9 cellular contexts compared by ENCODE assay signal in genomic region chr17:4566785-4567184, GRCh38. TPM values are rescaled to one million over a fixed set of nuclear protein-coding genes. Genes with fewer than 3 reads are reported as not detected.
DNase-seq lines count a peak whose midpoint lies in the region; ATAC-seq and TF ChIP-seq lines count a peak whose summit lies in the region.
"Had no signal": no experiment of that assay in that cellular context is flagged by ENCODE, and none has a peak within 500 bp of the region (broad histone marks: within the 10 kb centered on the region; RNA-seq: fewer than 3 reads in every experiment).

No MANE protein-coding gene starts in this region.

- H3K27ac ChIP-seq in DOHH2 (ENCODE audit: low read depth, low read length) (no peak overlapping the region), Karpas-422 (ENCODE audit: low read length) (no peak overlapping the region), Panc1 (ENCODE audit: low read length) (no peak overlapping the region), iPS DF 6.9 (ENCODE audit: low read length) (no peak overlapping the region)
- H3K27ac ChIP-seq: skin epidermis had no signal

- H3K9me2 ChIP-seq in DOHH2 (replicated peaks; ENCODE audit: control insufficient read depth, low read length): no peaks in the 10 kb centered on the region
- no peaks in the 10 kb centered on the region for H3K9me2 ChIP-seq in Karpas-422 (replicated peaks; ENCODE audit: insufficient read depth, low read length)

- no peak overlapping the region for H2AFZ ChIP-seq in Karpas-422 (ENCODE audit: low read length)

- intact Hi-C loops in Panc1 (cut with micrococcal nuclease; ENCODE audit: unreplicated experiment): loop anchor here (1.0 kb wide), 1 partner anchor 60 kb away; no protein-coding TSS in a partner anchor

- no peak overlapping the region for H3K9ac ChIP-seq in Karpas-422 (ENCODE audit: low read length)

- POLR2A ChIA-PET in Panc1 (lab: Charles Lee): no interaction called here

- H3K79me2 ChIP-seq in DOHH2 (ENCODE audit: control insufficient read depth, low read length): no peaks in the 10 kb centered on the region
- no peaks in the 10 kb centered on the region for H3K79me2 ChIP-seq in Karpas-422 (ENCODE audit: low read length)

- CTCF ChIA-PET in Panc1 (lab: Charles Lee): interaction anchor here (0.6 to 2.3 kb wide), 4 partner anchors 13 to 66 kb away, joined by 3 to 25 read pairs (median 8); no protein-coding TSS in a partner anchor

- 0 out of 2 replicates have a peak, but pooled peaks cover 3% of the 10 kb centered on the region for H3F3A ChIP-seq in DOHH2 (ENCODE audit: control insufficient read depth, insufficient read depth)

- H4K20me1 ChIP-seq in DOHH2 (ENCODE audit: control insufficient read depth, insufficient read depth, low read depth, low read length) (no peaks in the 10 kb centered on the region), Karpas-422 (ENCODE audit: insufficient read depth, low read depth, low read length) (no peaks in the 10 kb centered on the region)

- peak; percentile 82 for TF ChIP-seq CTCF in DOHH2 (IDR thresholded peaks at IDR 0.05; ENCODE audit: low read depth, low read length, poor library complexity, severe bottlenecking)
- peak; percentile 87 for TF ChIP-seq CTCF in Panc1 (IDR thresholded peaks at IDR 0.05)
- peak; percentile 85 for TF ChIP-seq CTCF in astrocyte of the cerebellum (IDR thresholded peaks at IDR 0.05; ENCODE audit: low read depth, low read length, missing control alignments)

- in situ Hi-C loops in Panc1 (cut with HindIII; ENCODE audit: low pct_unique_long_range_greater_than_20kb, low sequenced_read_pairs): no loop called here
- in situ Hi-C loops in astrocyte of the cerebellum (cut with HindIII; ENCODE audit: low sequenced_read_pairs): no loop called here

- BruUV-seq in Panc1 (replicated peaks; lab: Mats Ljungman, UMichigan): no TSS peak

- H3K4me3 ChIP-seq in DOHH2 (ENCODE audit: low read length) (no peak overlapping the region), Karpas-422 (ENCODE audit: low read length) (no peak overlapping the region), Panc1 (ENCODE audit: low read depth in 2 of 2, low read length in 2 of 2) (no peak overlapping the region), astrocyte of the cerebellum (ENCODE audit: low read depth, low read length) (no peak overlapping the region), iPS DF 6.9 (ENCODE audit: low read length) (no peak overlapping the region)
- H3K4me3 ChIP-seq: skin epidermis had no signal

- peak; percentile 86 for DNase-seq in Karpas-422
- DNase-seq in Panc1 (ENCODE audit: low read depth, low spot score): peak; percentile 32
- DNase-seq in astrocyte of the cerebellum (ENCODE audit: low read depth): peak; percentile 24
- DNase-seq in iPS DF 6.9 (ENCODE audit: low read depth, low spot score): peak; percentile 90
- peak; percentile 37 for DNase-seq in stimulated activated CD4-positive, alpha-beta T cell treated with anti-CD3 and anti-CD28 coated beads, Interleukin-1b, Interleukin-23, amount 100 ng/mL, for 48 hours

- WGBS in iPS DF 6.9 (ENCODE audit: insufficient coverage, insufficient read length): no CpG with 5 or more reads among the region's 5 CpGs

- no peaks in the 10 kb centered on the region for H3K36me3 ChIP-seq in DOHH2 (ENCODE audit: control insufficient read depth, low read length)
- H3K36me3 ChIP-seq in Karpas-422 (ENCODE audit: insufficient read depth, low read length): no peaks in the 10 kb centered on the region
- H3K36me3 ChIP-seq in Panc1 (ENCODE audit: control insufficient read depth, insufficient read depth, low read length): no peaks in the 10 kb centered on the region
- no peaks in the 10 kb centered on the region for H3K36me3 ChIP-seq in iPS DF 6.9 (ENCODE audit: control insufficient read depth, insufficient read depth, low read length)

- H3K27me3 ChIP-seq in DOHH2 (ENCODE audit: control insufficient read depth, low read length) (peaks cover 21% of the 10 kb centered on the region), Karpas-422 (ENCODE audit: low read length) (no peaks in the 10 kb centered on the region), Panc1 (ENCODE audit: control insufficient read depth, insufficient read depth, low read length) (no peaks in the 10 kb centered on the region), iPS DF 6.9 (ENCODE audit: control insufficient read depth, insufficient read depth, low read length) (no peaks in the 10 kb centered on the region)

- no peaks in the 10 kb centered on the region for H3K9me3 ChIP-seq in DOHH2 (ENCODE audit: control insufficient read depth, insufficient read depth, low read length)
- no peaks in the 10 kb centered on the region for H3K9me3 ChIP-seq in Karpas-422 (ENCODE audit: low read length)
- no peaks in the 10 kb centered on the region for H3K9me3 ChIP-seq in Panc1 (ENCODE audit: control insufficient read depth, insufficient read depth, low read depth, low read length)
- H3K9me3 ChIP-seq in iPS DF 6.9 (ENCODE audit: control insufficient read depth, insufficient read depth, low read length): no peaks in the 10 kb centered on the region

- ATAC-seq in Panc1 (peak; percentile 91), GM21619 (IDR thresholded peaks at IDR 0.05; ENCODE audit: unreplicated experiment) (no peak), HG03442 (IDR thresholded peaks at IDR 0.05; ENCODE audit: unreplicated experiment) (no peak)

- H3K4me2 ChIP-seq in DOHH2 (ENCODE audit: low read length) (no peak overlapping the region), Karpas-422 (ENCODE audit: low read depth, low read length, poor library complexity, severe bottlenecking) (no peak overlapping the region)

- H3K4me1 ChIP-seq in DOHH2 (ENCODE audit: control insufficient read depth, low read length) (peaks cover 19% of the 10 kb centered on the region), Karpas-422 (ENCODE audit: low read length) (peaks cover 12% of the 10 kb centered on the region), Panc1 (ENCODE audit: control insufficient read depth, insufficient read depth, low read length) (no peaks in the 10 kb centered on the region), iPS DF 6.9 (ENCODE audit: control insufficient read depth, insufficient read depth, low read length) (no peaks in the 10 kb centered on the region)

RNA-seq across cellular contexts. Expression of gene GGT6, which starts 6.4 kb away (rescaled TPM):
- not detected in 2 replicates for total RNA-seq in Karpas-422 (2014; rRNA removed; shearing (Covaris generic); ENCODE audit: low replicate concordance)
- not detected for total RNA-seq in Panc1 (2021; ENCODE audit: unreplicated experiment)
- not detected for polyA plus RNA-seq in Panc1 (2012; ENCODE audit: insufficient read length)

RNA-seq across cellular contexts. Expression of gene MYBBP1A, which starts 11.6 kb away (rescaled TPM):
- 48.2 and 76.6 TPM in 2 replicates for total RNA-seq in Karpas-422 (2014; rRNA removed; shearing (Covaris generic); ENCODE audit: low replicate concordance)
- 95.6 TPM for total RNA-seq in Panc1 (2021; ENCODE audit: unreplicated experiment)
- 123 TPM for polyA plus RNA-seq in Panc1 (2012; ENCODE audit: insufficient read length)

RNA-seq across cellular contexts. Expression of gene SMTNL2, which starts 17.5 kb away (rescaled TPM):
- 0.45 TPM in 1 of 2 replicates, not detected in the other for total RNA-seq in Karpas-422 (2014; rRNA removed; shearing (Covaris generic); ENCODE audit: low replicate concordance)
- total RNA-seq in Panc1 (2021; ENCODE audit: unreplicated experiment): not detected
- not detected for polyA plus RNA-seq in Panc1 (2012; ENCODE audit: insufficient read length)

Comparison
In these comparisons a context has a peak if more than half of its experiments do, and no peak if none do; other contexts are left out.
1. DNase-seq: peak in every context shown above with its lines; median percentile 90 in iPS DF 6.9; 86 in Karpas-422; 37 in stimulated activated CD4-positive, alpha-beta T cell treated with anti-CD3 and anti-CD28 coated beads, Interleukin-1b, Interleukin-23, amount 100 ng/mL, for 48 hours; 32 in Panc1; 24 in astrocyte of the cerebellum.